Comparison of ENCODE assay signal across 23 cellular contexts in genomic region chr13:110882972-110883371, GRCh38. TPM values are rescaled to one million over a fixed set of nuclear protein-coding genes. Genes with fewer than 3 reads are reported as not detected.
DNase-seq lines count a peak whose midpoint lies in the region; ATAC-seq and TF ChIP-seq lines count a peak whose summit lies in the region.
"Had no signal": no experiment of that assay in that cellular context is flagged by ENCODE, and none has a peak within 500 bp of the region (broad histone marks: within the 10 kb centered on the region; RNA-seq: fewer than 3 reads in every experiment).

No MANE protein-coding gene starts in this region.

- H3K27me3 ChIP-seq in GM23248 (replicated peaks; ENCODE audit: insufficient read depth) = no peaks in the 10 kb centered on the region
- no peaks in the 10 kb centered on the region for H3K27me3 ChIP-seq in smooth muscle cell (ENCODE audit: low read depth)
- H3K27me3 ChIP-seq: BE2C, breast epithelium, heart left ventricle, neural progenitor cell, SJSA1, tibial artery had no signal

- TF ChIP-seq CTCF in activated CD8-positive, alpha-beta T cell treated with anti-CD3 and anti-CD28 coated beads for 36 hours (IDR thresholded peaks at IDR 0.05) = no peak
- no peak for TF ChIP-seq CTCF in choroid plexus epithelial cell (conservative IDR thresholded peaks at IDR 0.05; ENCODE audit: low read depth, low read length)
- no peak for TF ChIP-seq CTCF in smooth muscle cell (IDR thresholded peaks at IDR 0.05; ENCODE audit: borderline replicate concordance, insufficient read depth, poor library complexity, severe bottlenecking)

- no peaks in the 10 kb centered on the region for H3K9me2 ChIP-seq in GM23248 (ENCODE audit: insufficient read depth)

- H3K4me1 ChIP-seq in GM23248 (ENCODE audit: insufficient read depth) = no peaks in the 10 kb centered on the region
- peaks cover 27% of the 10 kb centered on the region for H3K4me1 ChIP-seq in smooth muscle cell (ENCODE audit: low read depth)
- H3K4me1 ChIP-seq: BE2C, breast epithelium, parathyroid adenoma had no signal

- no peaks in the 10 kb centered on the region for H3K36me3 ChIP-seq in GM23248 (ENCODE audit: low read depth)
- H3K36me3 ChIP-seq in smooth muscle cell (ENCODE audit: low read depth) = no peaks in the 10 kb centered on the region
- H3K36me3 ChIP-seq: BE2C, breast epithelium, neural progenitor cell had no signal

- no peak overlapping the region for H3K4me3 Mint-ChIP-seq in activated CD8-positive, alpha-beta T cell treated with anti-CD3 and anti-CD28 coated beads for 36 hours
- H3K4me3 Mint-ChIP-seq in activated CD8-positive, alpha-beta T cell treated with anti-CD3 and anti-CD28 coated beads, Interleukin-2, amount 10 ng/mL, durations not matched to agents 7 days and 5 days = no peak overlapping the region
- H3K4me3 Mint-ChIP-seq: neural progenitor cell had no signal

- no peak overlapping the region for H3K27ac Mint-ChIP-seq in activated CD8-positive, alpha-beta T cell treated with anti-CD3 and anti-CD28 coated beads for 36 hours
- H3K27ac Mint-ChIP-seq in activated CD8-positive, alpha-beta T cell treated with anti-CD3 and anti-CD28 coated beads, Interleukin-2, amount 10 ng/mL, durations not matched to agents 7 days and 5 days = no peak overlapping the region
- H3K27ac Mint-ChIP-seq: neural progenitor cell had no signal

- POLR2A ChIA-PET in activated CD8-positive, alpha-beta T cell treated with anti-CD3 and anti-CD28 coated beads for 36 hours (lab: Charles Lee) = interaction anchor here (1.8 to 2.9 kb wide), 3 partner anchors 12 to 31 kb away, joined by 6 to 11 read pairs (median 6); no protein-coding TSS in a partner anchor
- POLR2A ChIA-PET in activated CD8-positive, alpha-beta T cell treated with anti-CD3 and anti-CD28 coated beads, Interleukin-2, amount 10 ng/mL, durations not matched to agents 7 days and 5 days (lab: Charles Lee) = interaction anchor here (0.9 kb wide), 1 partner anchor 11 kb away, joined by 3 read pairs; no protein-coding TSS in a partner anchor

- CTCF ChIA-PET in activated CD8-positive, alpha-beta T cell treated with anti-CD3 and anti-CD28 coated beads for 36 hours (lab: Charles Lee) = interaction anchor here (0.8 to 1.1 kb wide), 2 partner anchors 12 to 27 kb away, joined by 3 read pairs; no protein-coding TSS in a partner anchor
- CTCF ChIA-PET in activated CD8-positive, alpha-beta T cell treated with anti-CD3 and anti-CD28 coated beads, Interleukin-2, amount 10 ng/mL, durations not matched to agents 7 days and 5 days (lab: Charles Lee) = no interaction called here

- H3K4me3 ChIP-seq in GM23248 = no peak overlapping the region
- no peak overlapping the region for H3K4me3 ChIP-seq in choroid plexus epithelial cell (ENCODE audit: low read depth, low read length)
- H3K4me3 ChIP-seq in smooth muscle cell = no peak overlapping the region
- H3K4me3 ChIP-seq: breast epithelium, heart left ventricle, neural progenitor cell, SJSA1, tibial artery had no signal

- WGBS in GM23248 (ENCODE audit: low coverage in 1 of 2, low lambda C conversion rate in 2 of 2, missing lambda C conversion rate in 2 of 2), 2 experiments = 38 to 47% methylated on average over 2 of the region's 2 CpGs
- 16% methylated on average over 2 of the region's 2 CpGs for WGBS in smooth muscle cell (ENCODE audit: low lambda C conversion rate)

- peak; percentile 27 for ATAC-seq in activated CD8-positive, alpha-beta T cell treated with anti-CD3 and anti-CD28 coated beads for 36 hours
- no peak for ATAC-seq in activated CD8-positive, alpha-beta T cell treated with anti-CD3 and anti-CD28 coated beads, Interleukin-2, amount 10 ng/mL, durations not matched to agents 7 days and 5 days
- ATAC-seq in GM19035 (IDR thresholded peaks at IDR 0.05; ENCODE audit: unreplicated experiment) = no peak
- ATAC-seq: heart left ventricle, right cardiac atrium had no signal

- no peak for DNase-seq in activated CD8-positive, alpha-beta T cell treated with anti-CD3 and anti-CD28 coated beads for 36 hours
- DNase-seq in activated CD8-positive, alpha-beta T cell treated with anti-CD3 and anti-CD28 coated beads, Interleukin-2, amount 10 ng/mL, durations not matched to agents 7 days and 5 days = no peak
- DNase-seq in GM23248 (peak; percentile 53), choroid plexus epithelial cell (ENCODE audit: low read depth) (peak; percentile 23), smooth muscle cell (lab: John Stamatoyannopoulos, UW; ENCODE audit: unreplicated experiment) (no peak), HPDE6-E6E7 (ENCODE audit: extremely low spot score) (no peak)
- DNase-seq in stimulated activated CD4-positive, alpha-beta T cell treated with anti-CD3 and anti-CD28 coated beads, Interleukin-4, amount 100 ng/mL, for 1 hour = no peak
- DNase-seq: activated T-cell treated with anti-CD3 and anti-CD28 coated beads, Interleukin-2, amount 50 U/mL, for 1 hour; amniotic stem cell; BE2C; effector CD4-positive, alpha-beta T cell; GDM1; heart left ventricle; NCI-H446 treated with DMSO at 0.1 percent for 48 hours; right cardiac atrium; T-helper 1 cell; tibial artery had no signal

- no peak overlapping the region for H2AFZ ChIP-seq in GM23248
- H2AFZ ChIP-seq in smooth muscle cell (ENCODE audit: low read depth) = no peak overlapping the region
- H2AFZ ChIP-seq: neural progenitor cell, parathyroid adenoma had no signal

- H3K79me2 ChIP-seq in GM23248 (ENCODE audit: insufficient read depth) (no peaks in the 10 kb centered on the region), smooth muscle cell (ENCODE audit: low read depth) (no peaks in the 10 kb centered on the region)
- H3K79me2 ChIP-seq: parathyroid adenoma had no signal

- H3K27me3 Mint-ChIP-seq in activated CD8-positive, alpha-beta T cell treated with anti-CD3 and anti-CD28 coated beads for 36 hours = no peaks in the 10 kb centered on the region
- no peaks in the 10 kb centered on the region for H3K27me3 Mint-ChIP-seq in activated CD8-positive, alpha-beta T cell treated with anti-CD3 and anti-CD28 coated beads, Interleukin-2, amount 10 ng/mL, durations not matched to agents 7 days and 5 days (ENCODE audit: low read depth)

- in situ Hi-C loops in GM23248 (cut with MboI) = no loop called here

- H4K20me1 ChIP-seq in GM23248 (ENCODE audit: insufficient read depth) (no peaks in the 10 kb centered on the region), smooth muscle cell (ENCODE audit: low read depth) (peaks cover 14% of the 10 kb centered on the region)

- intact Hi-C loops in activated CD8-positive, alpha-beta T cell treated with anti-CD3 and anti-CD28 coated beads for 36 hours (cut with micrococcal nuclease) = no loop called here

- H3K4me2 ChIP-seq in GM23248 (ENCODE audit: unreplicated experiment) (no peak overlapping the region), smooth muscle cell (peak overlapping the region; percentile 77)
- H3K4me2 ChIP-seq: neural progenitor cell had no signal

- H3K36me3 Mint-ChIP-seq in activated CD8-positive, alpha-beta T cell treated with anti-CD3 and anti-CD28 coated beads for 36 hours (ENCODE audit: low read depth) = no peaks in the 10 kb centered on the region
- no peaks in the 10 kb centered on the region for H3K36me3 Mint-ChIP-seq in activated CD8-positive, alpha-beta T cell treated with anti-CD3 and anti-CD28 coated beads, Interleukin-2, amount 10 ng/mL, durations not matched to agents 7 days and 5 days (ENCODE audit: low read depth)

- H3F3A ChIP-seq in GM23248 (ENCODE audit: insufficient read depth) (no peaks in the 10 kb centered on the region; the same call in 1 of the 2 replicates), smooth muscle cell (ENCODE audit: low read depth) (peaks cover 17% of the 10 kb centered on the region)

- no peaks in the 10 kb centered on the region for H3K9me3 ChIP-seq in GM23248 (ENCODE audit: low read depth)
- no peaks in the 10 kb centered on the region for H3K9me3 ChIP-seq in smooth muscle cell (replicated peaks; ENCODE audit: low read depth)
- H3K9me3 ChIP-seq: BE2C, breast epithelium, heart left ventricle, SJSA1, tibial artery had no signal

- no peak overlapping the region for H3K27ac ChIP-seq in GM23248
- peak overlapping the region; percentile 78 for H3K27ac ChIP-seq in smooth muscle cell (ENCODE audit: low read depth)
- H3K27ac ChIP-seq: breast epithelium, epithelial cell of prostate, heart left ventricle, neural progenitor cell, parathyroid adenoma, SJSA1, tibial artery had no signal

- H3K4me1 Mint-ChIP-seq in activated CD8-positive, alpha-beta T cell treated with anti-CD3 and anti-CD28 coated beads for 36 hours (ENCODE audit: low read depth) = peaks cover 7% of the 10 kb centered on the region
- H3K4me1 Mint-ChIP-seq in activated CD8-positive, alpha-beta T cell treated with anti-CD3 and anti-CD28 coated beads, Interleukin-2, amount 10 ng/mL, durations not matched to agents 7 days and 5 days (ENCODE audit: low read depth) = peaks cover 18% of the 10 kb centered on the region

- no peaks in the 10 kb centered on the region for H3K9me3 Mint-ChIP-seq in activated CD8-positive, alpha-beta T cell treated with anti-CD3 and anti-CD28 coated beads for 36 hours
- no peaks in the 10 kb centered on the region for H3K9me3 Mint-ChIP-seq in activated CD8-positive, alpha-beta T cell treated with anti-CD3 and anti-CD28 coated beads, Interleukin-2, amount 10 ng/mL, durations not matched to agents 7 days and 5 days (ENCODE audit: insufficient read depth)
- H3K9me3 Mint-ChIP-seq: neural progenitor cell had no signal

- H3K9ac ChIP-seq in GM23248 = no peak overlapping the region
- peak overlapping the region; percentile 18 for H3K9ac ChIP-seq in smooth muscle cell (ENCODE audit: low read depth)
- H3K9ac ChIP-seq: neural progenitor cell, parathyroid adenoma had no signal

RNA-seq across cellular contexts. Expression of gene ANKRD10, which starts 31.9 kb away (rescaled TPM):
- 10 to 100 TPM; 81.6 to 86.1 TPM for total RNA-seq in activated CD8-positive, alpha-beta T cell treated with anti-CD3 and anti-CD28 coated beads for 36 hours
- total RNA-seq in activated CD8-positive, alpha-beta T cell treated with anti-CD3 and anti-CD28 coated beads, Interleukin-2, amount 10 ng/mL, durations not matched to agents 7 days and 5 days = 10 to 100 TPM; 83.9 to 86.3 TPM
- 34.1 and 39.9 TPM in 2 replicates for total RNA-seq in GM23248 (2014; rRNA removed; shearing (Covaris generic))
- polyA plus RNA-seq in GM23248 (2016; fragmentation: Nextera tagmentation; extraction: Ambion mirVana) (33.4 and 42.7 TPM in 2 replicates), smooth muscle cell (31.0 and 42.8 TPM in 2 replicates)
- total RNA-seq in smooth muscle cell = 61.8 and 77.4 TPM in 2 replicates

Comparison
In these comparisons a context has a peak if more than half of its experiments do, and no peak if none do; other contexts are left out.
1. DNase-seq: peak in GM23248 (single experiment) and choroid plexus epithelial cell (single experiment); none in activated CD8-positive, alpha-beta T cell treated with anti-CD3 and anti-CD28 coated beads for 36 hours (single experiment), activated CD8-positive, alpha-beta T cell treated with anti-CD3 and anti-CD28 coated beads, Interleukin-2, amount 10 ng/mL, durations not matched to agents 7 days and 5 days (single experiment), smooth muscle cell (single experiment), stimulated activated CD4-positive, alpha-beta T cell treated with anti-CD3 and anti-CD28 coated beads, Interleukin-4, amount 100 ng/mL, for 1 hour (single experiment) and HPDE6-E6E7 (single experiment).